Comparison of ENCODE assay signal across 17 cellular contexts in the genomic region with DNA sequence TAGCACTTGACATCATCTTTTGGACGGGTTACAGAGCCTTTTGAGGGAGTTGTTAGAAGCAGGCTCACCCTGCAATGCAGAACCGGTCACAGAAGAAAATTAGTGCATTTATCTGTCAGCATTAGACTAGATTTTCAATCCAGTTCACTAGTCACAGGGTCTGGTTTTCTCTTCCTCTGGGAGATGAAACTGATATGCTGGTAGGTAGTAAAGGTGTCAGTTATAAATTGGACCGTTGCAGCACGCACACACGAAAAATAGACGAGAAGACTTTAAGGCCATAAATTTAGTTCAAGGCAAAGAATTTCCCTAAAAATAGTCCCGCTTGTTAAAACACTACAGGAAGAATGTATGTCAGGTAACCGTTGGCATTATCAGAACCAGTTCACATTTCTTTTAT.
"Had no signal": no experiment of that assay in that cellular context is flagged by ENCODE, and none has a peak within 500 bp of the region (broad histone marks: within the 10 kb centered on the region; RNA-seq: fewer than 3 reads in every experiment).

No MANE protein-coding gene starts in this region.

- H3K79me2 ChIP-seq: parathyroid adenoma had no signal

- H2AFZ ChIP-seq: neural progenitor cell, parathyroid adenoma had no signal

- H3K36me3 ChIP-seq: neural progenitor cell, right lobe of liver, thoracic aorta, tibial nerve, upper lobe of left lung had no signal

- DNase-seq: cortex of kidney; effector memory CD8-positive, alpha-beta T cell; erythroblast; naive B cell; right lobe of liver; small intestine; stimulated activated CD4-positive, alpha-beta T cell treated with anti-CD3 and anti-CD28 coated beads, Interleukin-15, amount 100 ng/mL, for 24 hours; stimulated activated CD4-positive, alpha-beta T cell treated with anti-CD3 and anti-CD28 coated beads, Interleukin-2, amount 100 ng/mL, for 48 hours; stimulated activated naive B cell treated with anti-CD40 and anti-IgM and Interleukin-4, amounts not matched to agents 10 μg/mL and 1 μg/mL and 100 μg/mL, for 72 hours; upper lobe of left lung had no signal

- H3K9me3 ChIP-seq: right lobe of liver, thoracic aorta, tibial nerve, upper lobe of left lung had no signal

- H3K4me3 ChIP-seq: lung, neural progenitor cell, right lobe of liver, thoracic aorta, tibial nerve, upper lobe of left lung had no signal

- ATAC-seq: effector memory CD8-positive, alpha-beta T cell; left lobe of liver; natural killer cell treated with Interleukin-12 subunit alpha and Interleukin-12 subunit beta and Interleukin-15 and Interleukin-18, amount 100 ng/mL, for 72 hours; right lobe of liver; stimulated activated naive B cell treated with anti-CD40 and anti-IgM and Interleukin-4, amounts not matched to agents 10 μg/mL and 1 μg/mL and 100 μg/mL, for 72 hours had no signal

- H3K4me1 ChIP-seq: parathyroid adenoma, right lobe of liver, upper lobe of left lung had no signal

- H3K4me2 ChIP-seq: neural progenitor cell had no signal

- H3K27ac ChIP-seq: neural progenitor cell, parathyroid adenoma, right lobe of liver, thoracic aorta, tibial nerve, upper lobe of left lung had no signal
